ENCODE assay signal across 8 cellular contexts in genomic region chr18:5543854-5544389, GRCh38. TPM values are rescaled to one million over a fixed set of nuclear protein-coding genes. Genes with fewer than 3 reads are reported as not detected.
DNase-seq lines count a peak whose midpoint lies in the region; ATAC-seq and TF ChIP-seq lines count a peak whose summit lies in the region.

Gene EPB41L3, minus strand, starts transcription at chr18:5543997. Its CDS starts 54,814 bp downstream, at chr18:5489183.

- H3K4me3 ChIP-seq in fibroblast of lung (replicated peaks in 1 of 4; ENCODE audit: control extremely low read depth in 1 of 4, insufficient read depth in 1 of 4, low read depth in 3 of 4, low read length in 4 of 4) (peak within 1 kb of the TSS; percentile 37 to 61 (median 50)), muscle layer of colon (ENCODE audit: low read depth in 1 of 2, low read length in 2 of 2) (peak within 1 kb of the TSS; percentile 70 to 83)

- H3K36me3 ChIP-seq in fibroblast of lung (ENCODE audit: control insufficient read depth, insufficient read depth, low read length) (no peaks in the 10 kb centered on the region), muscle layer of colon (ENCODE audit: insufficient read depth, low read length) (no peaks in the 10 kb centered on the region)

- H2AFZ ChIP-seq in fibroblast of lung (ENCODE audit: low read length): no peak within 1 kb of the TSS

- peak; percentile 20 for DNase-seq in GM13976 (ENCODE audit: low spot score)
- peak; percentile 63 for DNase-seq in SK-N-DZ (ENCODE audit: low spot score)
- DNase-seq in fibroblast of lung (ENCODE audit: low read depth in 2 of 2): peak; percentile 31 to 54
- DNase-seq in hepatic stellate cell (ENCODE audit: low spot score): no peak
- no peak for DNase-seq in HUDEP-2 (lab: John Stamatoyannopoulos, UW; ENCODE audit: unreplicated experiment in 76 of 76)

- TF ChIP-seq CTCF in GM13976 (IDR thresholded peaks at IDR 0.05; ENCODE audit: borderline replicate concordance, control extremely low read depth, extremely low read depth, insufficient read depth, missing control alignments) (no peak), fibroblast of lung (conservative IDR thresholded peaks at IDR 0.05 in 1 of 2, IDR thresholded peaks at IDR 0.05 in 1 of 2; ENCODE audit: low read depth in 1 of 2, low read length in 2 of 2) (no peak)

- H3K27me3 ChIP-seq in fibroblast of lung (ENCODE audit: control insufficient read depth, insufficient read depth, low read length) (no peaks in the 10 kb centered on the region), muscle layer of colon (ENCODE audit: control insufficient read depth in 1 of 2, insufficient read depth in 2 of 2, low read length in 2 of 2) (no peaks in the 10 kb centered on the region)

- in situ Hi-C loops in GM13976 (cut with MboI; ENCODE audit: low sequenced_read_pairs, unreplicated experiment): no loop called here

- H3K4me1 ChIP-seq in fibroblast of lung (ENCODE audit: control insufficient read depth, extremely low read depth, insufficient read depth, low read length): no peaks in the 10 kb centered on the region
- H3K4me1 ChIP-seq in muscle layer of colon (ENCODE audit: insufficient read depth, low read length): peaks cover 23% of the 10 kb centered on the region

- H3K27ac ChIP-seq in fibroblast of lung (ENCODE audit: insufficient read depth, low read length): no peak within 1 kb of the TSS
- peak within 1 kb of the TSS; percentile 74 for H3K27ac ChIP-seq in muscle layer of colon (ENCODE audit: low read depth, low read length)

- H3K4me2 ChIP-seq in fibroblast of lung (ENCODE audit: extremely low read depth, insufficient read depth, low read length): peak within 1 kb of the TSS; percentile 64

- ATAC-seq in GM21390 (IDR thresholded peaks at IDR 0.05; ENCODE audit: unreplicated experiment) (no peak), HG02884 (IDR thresholded peaks at IDR 0.05; ENCODE audit: unreplicated experiment) (no peak)

- H3K9me3 ChIP-seq in fibroblast of lung (ENCODE audit: control insufficient read depth, insufficient read depth, low read depth, low read length) (no peaks in the 10 kb centered on the region), muscle layer of colon (ENCODE audit: low read length) (no peaks in the 10 kb centered on the region)

- H3K9ac ChIP-seq in fibroblast of lung (ENCODE audit: insufficient read depth, low read length) (peak within 1 kb of the TSS; percentile 30), muscle layer of colon (ENCODE audit: low read length) (peak within 1 kb of the TSS; percentile 23)

- no peaks in the 10 kb centered on the region for H3K79me2 ChIP-seq in fibroblast of lung (ENCODE audit: control insufficient read depth, insufficient read depth, low read length)

- H4K20me1 ChIP-seq in fibroblast of lung (ENCODE audit: control insufficient read depth, extremely low read depth, insufficient read depth, low read length): no peaks in the 10 kb centered on the region

RNA-seq across cellular contexts. Expression of gene EPB41L3, which starts in this region (rescaled TPM):
- polyA plus RNA-seq in SK-N-DZ (2014; cell fraction: cytosol; rRNA removed): 49.0 and 52.9 TPM in 2 replicates
- 65.4 and 69.7 TPM in 2 replicates for polyA plus RNA-seq in SK-N-DZ (2014; cell fraction: nucleus; rRNA removed)
- total RNA-seq in fibroblast of lung: 29.9 and 37.0 TPM in 2 replicates
- 3.1 and 34.0 TPM in 2 replicates for polyA plus RNA-seq in fibroblast of lung
- 2.8 and 28.8 TPM in 2 replicates for polyA plus RNA-seq in fibroblast of lung (2012)
- 59.3 TPM in 1 of 2 replicates, not detected in the other for polyA minus RNA-seq in fibroblast of lung (ENCODE audit: low replicate concordance)

Comparison
In these comparisons a context has a peak if more than half of its experiments do, and no peak if none do; other contexts are left out.
1. DNase-seq: peak in GM13976 (single experiment), SK-N-DZ (single experiment) and fibroblast of lung (2 of 2); none in hepatic stellate cell (single experiment) and HUDEP-2 (0 of 76).